18 cellular contexts compared by ENCODE assay signal in the genomic region with DNA sequence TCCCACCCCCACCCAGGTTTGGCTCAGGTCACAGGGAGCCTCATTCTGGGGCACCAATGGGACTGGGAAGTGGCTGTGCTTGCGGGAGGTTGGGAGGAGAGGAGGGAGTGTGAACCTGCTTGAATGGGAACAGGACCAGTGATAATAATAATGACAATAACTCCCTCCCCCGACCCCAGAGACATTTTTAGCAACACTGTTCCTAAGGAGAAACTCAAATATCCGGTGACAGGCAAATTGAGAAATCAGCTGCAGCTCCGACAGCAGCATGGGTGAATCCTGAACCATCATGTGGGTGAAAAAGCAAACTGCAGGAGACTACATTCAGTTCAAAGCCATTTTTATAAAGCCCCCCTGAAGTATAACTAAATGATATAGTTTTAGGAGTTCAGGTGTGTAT.
"Had no signal": no experiment of that assay in that cellular context is flagged by ENCODE, and none has a peak within 500 bp of the region (broad histone marks: within the 10 kb centered on the region; RNA-seq: fewer than 3 reads in every experiment).

No MANE protein-coding gene starts in this region.

- DNase-seq: colonic mucosa; dermis blood vessel endothelial cell; effector CD4-positive, alpha-beta T cell; endodermal cell; erythroblast; foreskin keratinocyte; kidney; left colon; mammary epithelial cell; mucosa of descending colon; psoas muscle; small intestine; stimulated activated CD4-positive, alpha-beta T cell treated with anti-CD3 and anti-CD28 coated beads, Interleukin-12 subunit alpha, Interleukin-12 subunit beta, amount 100 ng/mL, for 4 hours; stimulated activated naive CD4-positive, alpha-beta T cell; stomach; substantia nigra; transverse colon had no signal

- ATAC-seq: foreskin keratinocyte; left colon; mucosa of descending colon; natural killer cell treated with Interleukin-12 subunit alpha and Interleukin-12 subunit beta and Interleukin-15 and Interleukin-18, amount 100 ng/mL, for 72 hours had no signal
